ENCODE assay signal across 22 cellular contexts in genomic region chr21:37227071-37228002, GRCh38. TPM values are rescaled to one million over a fixed set of nuclear protein-coding genes. Genes with fewer than 3 reads are reported as not detected.
DNase-seq lines count a peak whose midpoint lies in the region; ATAC-seq, FAIRE-seq and TF ChIP-seq lines count a peak whose summit lies in the region.
"Had no signal": no experiment of that assay in that cellular context is flagged by ENCODE, and none has a peak within 500 bp of the region (broad histone marks: within the 10 kb centered on the region; RNA-seq: fewer than 3 reads in every experiment).

No MANE protein-coding gene starts in this region.

- TF ChIP-seq CTCF in HepG2 (CRISPR knock-in tag; IDR thresholded peaks at IDR 0.05) (no peak), right lobe of liver (IDR thresholded peaks at IDR 0.05) (no peak)

- H3K4ac ChIP-seq in mesenchymal stem cell (ENCODE audit: low read depth in 1 of 2, low read length in 2 of 2), result no peak overlapping the region

- WGBS in HepG2 (ENCODE audit: low lambda C conversion rate), result 97% methylated on average over 30 of the region's 38 CpGs
- 96% methylated on average over 10 of the region's 38 CpGs for WGBS in right lobe of liver (ENCODE audit: insufficient coverage, low coverage, low lambda C conversion rate, missing lambda C conversion rate)
- WGBS in mesenchymal stem cell, result 98% methylated on average over 38 of the region's 38 CpGs

- H3K79me2 ChIP-seq in HepG2 (ENCODE audit: insufficient read depth, low read length), result peaks cover 31% of the 10 kb centered on the region

- H2BK120ac ChIP-seq in mesenchymal stem cell (ENCODE audit: low read depth, low read length), result no peak overlapping the region

- H3K36me3 ChIP-seq in HepG2 (replicated peaks in 1 of 2; ENCODE audit: control insufficient read depth in 1 of 2, insufficient read depth in 2 of 2, low read length in 2 of 2), result peaks cover 24 to 68% of the 10 kb centered on the region in 2 experiments; a peak in 4 of 5 replicates
- H3K36me3 ChIP-seq in right lobe of liver, result peaks cover 5 to 70% (median 14%) of the 10 kb centered on the region in 4 donors
- H3K36me3 ChIP-seq in mesenchymal stem cell (ENCODE audit: control insufficient read depth in 1 of 2, insufficient read depth in 2 of 2, low read depth in 1 of 2, low read length in 2 of 2), result peaks cover 74 to 95% of the 10 kb centered on the region in 2 experiments

- H4K8ac ChIP-seq in mesenchymal stem cell (ENCODE audit: low read length), result no peak overlapping the region

- H3K18ac ChIP-seq in mesenchymal stem cell (ENCODE audit: low read depth in 1 of 2, low read length in 2 of 2), result no peak overlapping the region

- H2BK12ac ChIP-seq in mesenchymal stem cell (ENCODE audit: low read length in 2 of 2), result no peak overlapping the region

- CTCF ChIA-PET in HepG2 (lab: Yijun Ruan, JAX; ENCODE audit: low intra/inter-chr PET ratio, low total read pairs), result no interaction called here

- no peak for TF ChIP-seq RAD21 in HepG2 (CRISPR knock-in tag; IDR thresholded peaks at IDR 0.05)

- POLR2A ChIA-PET in HepG2 (lab: Yijun Ruan, JAX), result no interaction called here

- TF ChIP-seq EP300 in HepG2 (IDR thresholded peaks at IDR 0.05; ENCODE audit: low read depth in 2 of 2, low read length in 2 of 2) (no peak), HepG2 (CRISPR knock-in tag; IDR thresholded peaks at IDR 0.05; ENCODE audit: borderline replicate concordance) (no peak)

- in situ Hi-C loops in HepG2 (cut with HindIII; ENCODE audit: extremely low pct_ligation_motif_present, low pct_unique_long_range_greater_than_20kb), result no loop called here

- no peak overlapping the region for H2BK5ac ChIP-seq in mesenchymal stem cell (ENCODE audit: low read depth, low read length, poor library complexity, severe bottlenecking)

- no peak overlapping the region for H3K9ac ChIP-seq in HepG2 (ENCODE audit: insufficient read depth, low read depth, low read length)
- H3K9ac ChIP-seq in mesenchymal stem cell (ENCODE audit: low read length), result no peak overlapping the region

- H3K4me3 Mint-ChIP-seq in activated T-helper 2 cell treated with anti-CD3 and anti-CD28 coated beads, Interferon-gamma antibody, Interleukin-2, Interleukin-4, amounts not matched to agents 10 μg/mL and 5 μg/mL and 100 μg/mL, durations not matched to agents 14 hours and 24 hours and 36 hours (ENCODE audit: low read depth), result no peak overlapping the region

- peak overlapping the region; percentile 3 for H4K91ac ChIP-seq in mesenchymal stem cell (ENCODE audit: low read length)

- H3K4me2 ChIP-seq in HepG2 (ENCODE audit: low read depth, low read length) (no peak overlapping the region), mesenchymal stem cell (ENCODE audit: low read length, poor library complexity, severe bottlenecking) (no peak overlapping the region)

- no peak overlapping the region for H2BK15ac ChIP-seq in mesenchymal stem cell (ENCODE audit: low read depth, poor library complexity, severe bottlenecking)

- TF ChIP-seq POLR2A in HepG2 (IDR thresholded peaks at IDR 0.05; ENCODE audit: insufficient read depth in 1 of 2, low read depth in 2 of 2, low read length in 2 of 2) (no peak), right lobe of liver (IDR thresholded peaks at IDR 0.05) (no peak)

- no peak overlapping the region for H3K14ac ChIP-seq in mesenchymal stem cell (ENCODE audit: low read length in 2 of 2)

- ATAC-seq in HepG2, result no peak; the same call in 2 of the 3 replicates
- ATAC-seq in right lobe of liver, result no peak
- no peak for ATAC-seq in GM19328 (IDR thresholded peaks at IDR 0.05; ENCODE audit: unreplicated experiment)
- ATAC-seq in GM19397 (IDR thresholded peaks at IDR 0.05; ENCODE audit: unreplicated experiment), result no peak
- ATAC-seq: gastroesophageal sphincter; left cardiac atrium; PC-3; stimulated activated naive CD8-positive, alpha-beta T cell treated with anti-CD3 and anti-CD28 coated beads, Interleukin-15, amount 100 ng/mL, for 72 hours had no signal

- H3K23ac ChIP-seq in mesenchymal stem cell (ENCODE audit: low read length in 2 of 2), result no peak overlapping the region

- BruUV-seq in HepG2 (replicated peaks; lab: Mats Ljungman, UMichigan), result no TSS peak

- DNase-seq in HepG2 (ENCODE audit: low spot score) (no peak), right lobe of liver (no peak), mesenchymal stem cell (no peak), HuH-7.5 (ENCODE audit: low spot score) (no peak)
- DNase-seq in activated T-helper 2 cell treated with anti-CD3 and anti-CD28 coated beads, Interferon-gamma antibody, Interleukin-2, Interleukin-4, amounts not matched to agents 10 μg/mL and 5 μg/mL and 100 μg/mL, durations not matched to agents 14 hours and 24 hours and 36 hours (ENCODE audit: low spot score), result no peak
- DNase-seq: activated effector memory CD4-positive, alpha-beta T cell treated with anti-CD3 and anti-CD28 coated beads, Interleukin-2, amount 50 U/mL, for 16 hours; DMS79 treated with DMSO at 0.1 percent for 48 hours; effector CD8-positive, alpha-beta T cell; esophagus squamous epithelium; HCEC 1CT; Kasumi-1; left cardiac atrium; mesendoderm; NCI-H2029; PC-3; stimulated activated naive CD8-positive, alpha-beta T cell treated with anti-CD3 and anti-CD28 coated beads, Interleukin-15, amount 100 ng/mL, for 72 hours; transverse colon; WERI-Rb-1 had no signal

- no peak for FAIRE-seq in HepG2 (lab: Jason Lieb, UNC)
- FAIRE-seq: GM12892 had no signal

- H3K27ac ChIP-seq in HepG2 (ENCODE audit: extremely low read length, insufficient read depth, low read length) (no peak overlapping the region), right lobe of liver (no peak overlapping the region), mesenchymal stem cell (ENCODE audit: low read length, poor library complexity, severe bottlenecking) (no peak overlapping the region)
- H3K27ac ChIP-seq: esophagus squamous epithelium, gastroesophageal sphincter, transverse colon, WERI-Rb-1 had no signal

- H3K4me3 ChIP-seq in HepG2 (replicated peaks in 1 of 3; ENCODE audit: insufficient read depth in 1 of 3, low read depth in 2 of 3, low read length in 3 of 3) (no peak overlapping the region), right lobe of liver (no peak overlapping the region), mesenchymal stem cell (ENCODE audit: insufficient read depth in 1 of 2, low read depth in 1 of 2, low read length in 2 of 2) (no peak overlapping the region)
- H3K4me3 ChIP-seq: esophagus squamous epithelium, gastroesophageal sphincter, transverse colon had no signal

- H3K4me1 ChIP-seq in HepG2 (ENCODE audit: insufficient read depth, low read length), result peaks cover 11% of the 10 kb centered on the region; the same call in 1 of the 2 replicates
- H3K4me1 ChIP-seq in right lobe of liver, result no peaks in the 10 kb centered on the region
- H3K4me1 ChIP-seq in mesenchymal stem cell (ENCODE audit: control insufficient read depth, insufficient read depth, low read depth, low read length), result no peaks in the 10 kb centered on the region
- H3K4me1 ChIP-seq: gastroesophageal sphincter, transverse colon had no signal

- H3K4me1 Mint-ChIP-seq in activated T-helper 2 cell treated with anti-CD3 and anti-CD28 coated beads, Interferon-gamma antibody, Interleukin-2, Interleukin-4, amounts not matched to agents 10 μg/mL and 5 μg/mL and 100 μg/mL, durations not matched to agents 14 hours and 24 hours and 36 hours (ENCODE audit: low read depth), result peaks cover 34% of the 10 kb centered on the region

- no peaks in the 10 kb centered on the region for H3K27me3 Mint-ChIP-seq in activated T-helper 2 cell treated with anti-CD3 and anti-CD28 coated beads, Interferon-gamma antibody, Interleukin-2, Interleukin-4, amounts not matched to agents 10 μg/mL and 5 μg/mL and 100 μg/mL, durations not matched to agents 14 hours and 24 hours and 36 hours (ENCODE audit: low read depth)
- H3K27me3 Mint-ChIP-seq: stimulated activated naive CD8-positive, alpha-beta T cell treated with anti-CD3 and anti-CD28 coated beads, Interleukin-15, amount 100 ng/mL, for 72 hours had no signal

- no peak overlapping the region for H2AK5ac ChIP-seq in mesenchymal stem cell (ENCODE audit: low read length, severe bottlenecking)

- no peaks in the 10 kb centered on the region for H4K20me1 ChIP-seq in HepG2 (ENCODE audit: insufficient read depth, low read length)

- intact Hi-C loops in HepG2 (cut with micrococcal nuclease; ENCODE audit: unreplicated experiment), result no loop called here
- intact Hi-C loops in right lobe of liver (cut with DNase I), result no loop called here
- intact Hi-C loops in activated T-helper 2 cell treated with anti-CD3 and anti-CD28 coated beads, Interferon-gamma antibody, Interleukin-2, Interleukin-4, amounts not matched to agents 10 μg/mL and 5 μg/mL and 100 μg/mL, durations not matched to agents 14 hours and 24 hours and 36 hours (cut with micrococcal nuclease), result loop anchor here (10.0 kb wide), 1 partner anchor 263 kb away; the partner anchor contains the start of gene HLCS

- H3K36me3 Mint-ChIP-seq in activated T-helper 2 cell treated with anti-CD3 and anti-CD28 coated beads, Interferon-gamma antibody, Interleukin-2, Interleukin-4, amounts not matched to agents 10 μg/mL and 5 μg/mL and 100 μg/mL, durations not matched to agents 14 hours and 24 hours and 36 hours (ENCODE audit: low read depth), result peaks cover 79% of the 10 kb centered on the region

- no peaks in the 10 kb centered on the region for H3K9me3 Mint-ChIP-seq in activated T-helper 2 cell treated with anti-CD3 and anti-CD28 coated beads, Interferon-gamma antibody, Interleukin-2, Interleukin-4, amounts not matched to agents 10 μg/mL and 5 μg/mL and 100 μg/mL, durations not matched to agents 14 hours and 24 hours and 36 hours
- H3K9me3 Mint-ChIP-seq: stimulated activated naive CD8-positive, alpha-beta T cell treated with anti-CD3 and anti-CD28 coated beads, Interleukin-15, amount 100 ng/mL, for 72 hours had no signal

- H3K9me3 ChIP-seq in HepG2 (ENCODE audit: low read length), result no peaks in the 10 kb centered on the region
- no peaks in the 10 kb centered on the region for H3K9me3 ChIP-seq in right lobe of liver
- no peaks in the 10 kb centered on the region for H3K9me3 ChIP-seq in mesenchymal stem cell (ENCODE audit: control insufficient read depth, low read length)
- H3K9me3 ChIP-seq: esophagus squamous epithelium, gastroesophageal sphincter, transverse colon had no signal

- H2AFZ ChIP-seq in HepG2 (ENCODE audit: low read length) (no peak overlapping the region), mesenchymal stem cell (ENCODE audit: low read depth, low read length) (no peak overlapping the region)

- peaks cover 20% of the 10 kb centered on the region for H3K79me1 ChIP-seq in mesenchymal stem cell (replicated peaks; ENCODE audit: low read length, poor library complexity, severe bottlenecking)

- peak overlapping the region; percentile 57 for H3K27ac Mint-ChIP-seq in activated T-helper 2 cell treated with anti-CD3 and anti-CD28 coated beads, Interferon-gamma antibody, Interleukin-2, Interleukin-4, amounts not matched to agents 10 μg/mL and 5 μg/mL and 100 μg/mL, durations not matched to agents 14 hours and 24 hours and 36 hours

- no peaks in the 10 kb centered on the region for H3K27me3 ChIP-seq in HepG2 (ENCODE audit: control insufficient read depth in 1 of 2, insufficient read depth in 2 of 2, low read length in 2 of 2)
- H3K27me3 ChIP-seq in right lobe of liver, result no peaks in the 10 kb centered on the region
- no peaks in the 10 kb centered on the region for H3K27me3 ChIP-seq in mesenchymal stem cell (ENCODE audit: control insufficient read depth in 1 of 2, insufficient read depth in 1 of 2, low read length in 2 of 2)
- H3K27me3 ChIP-seq: esophagus squamous epithelium, gastroesophageal sphincter, transverse colon had no signal

RNA-seq across cellular contexts. Expression of gene VPS26C, which starts 39.8 kb away (rescaled TPM):
- total RNA-seq in HepG2 (2016; rRNA removed; fragmentation: Illumina TruSeq; extraction: Trizol) (39.7 and 54.6 TPM in 2 replicates), right lobe of liver (10 to 100 TPM; 27.4 to 52.3 (median 31.3) TPM)
- total RNA-seq in HepG2 (2016; cell fraction: cytosol; rRNA removed; fragmentation: Illumina TruSeq; extraction: Trizol; ENCODE audit: low read depth), result 13.7 and 15.5 TPM in 2 replicates
- total RNA-seq in HepG2 (2016; cell fraction: insoluble cytoplasmic fraction; rRNA removed; fragmentation: Illumina TruSeq; extraction: Trizol), result 42.0 and 53.2 TPM in 2 replicates
- 29.4 and 31.5 TPM in 2 replicates for total RNA-seq in HepG2 (2016; cell fraction: membrane; rRNA removed; fragmentation: Illumina TruSeq; extraction: Trizol)
- 24.9 and 25.4 TPM in 2 replicates for total RNA-seq in HepG2 (2016; cell fraction: nucleus; rRNA removed; fragmentation: Illumina TruSeq; extraction: Trizol)
- polyA plus RNA-seq in HepG2 (2011; rRNA removed), result 30.3 and 33.0 TPM in 2 replicates
- polyA plus RNA-seq in HepG2 (2011; cell fraction: cytosol; rRNA removed), result 29.6 and 33.2 TPM in 2 replicates
- polyA plus RNA-seq in HepG2 (2011; cell fraction: nucleus; rRNA removed), result 22.0 and 27.5 TPM in 2 replicates
- 26.9 and 29.8 TPM in 2 replicates for polyA plus RNA-seq in HepG2 (2012)
- polyA plus RNA-seq in HepG2 (2016; cell fraction: cytosol; fragmentation: Illumina TruSeq; extraction: Trizol; ENCODE audit: low read depth), result 13.6 and 14.5 TPM in 2 replicates
- polyA plus RNA-seq in HepG2 (2016; cell fraction: insoluble cytoplasmic fraction; fragmentation: Illumina TruSeq; extraction: Trizol; ENCODE audit: low read depth), result 50.1 and 51.4 TPM in 2 replicates
- 23.9 and 24.7 TPM in 2 replicates for polyA plus RNA-seq in HepG2 (2016; cell fraction: membrane; fragmentation: Illumina TruSeq; extraction: Trizol; ENCODE audit: low read depth)
- polyA plus RNA-seq in HepG2 (2016; cell fraction: nucleus; fragmentation: Illumina TruSeq; extraction: Trizol; ENCODE audit: insufficient read depth, low read depth), result 25.4 and 29.7 TPM in 2 replicates
- 23.9 and 31.1 TPM in 2 replicates for polyA minus RNA-seq in HepG2 (2011; rRNA and poly(A)+ RNA removed; ENCODE audit: low replicate concordance)
- polyA minus RNA-seq in HepG2 (2011; cell fraction: cytosol; rRNA and poly(A)+ RNA removed), result 21.5 and 24.4 TPM in 2 replicates
- polyA minus RNA-seq in HepG2 (2011; cell fraction: nucleus; rRNA and poly(A)+ RNA removed), result 38.5 and 44.3 TPM in 2 replicates
- total RNA-seq in activated T-helper 2 cell treated with anti-CD3 and anti-CD28 coated beads, Interferon-gamma antibody, Interleukin-2, Interleukin-4, amounts not matched to agents 10 μg/mL and 5 μg/mL and 100 μg/mL, durations not matched to agents 14 hours and 24 hours and 36 hours, result 58.0 and 59.4 TPM in 2 replicates
- polyA plus RNA-seq in mesenchymal stem cell (2013, experiment 1 of 2), result 51.2 TPM
- polyA plus RNA-seq in mesenchymal stem cell (2013, experiment 2 of 2), result 50.0 TPM
